Comparison of ENCODE assay signal across 8 cellular contexts in the genomic region with DNA sequence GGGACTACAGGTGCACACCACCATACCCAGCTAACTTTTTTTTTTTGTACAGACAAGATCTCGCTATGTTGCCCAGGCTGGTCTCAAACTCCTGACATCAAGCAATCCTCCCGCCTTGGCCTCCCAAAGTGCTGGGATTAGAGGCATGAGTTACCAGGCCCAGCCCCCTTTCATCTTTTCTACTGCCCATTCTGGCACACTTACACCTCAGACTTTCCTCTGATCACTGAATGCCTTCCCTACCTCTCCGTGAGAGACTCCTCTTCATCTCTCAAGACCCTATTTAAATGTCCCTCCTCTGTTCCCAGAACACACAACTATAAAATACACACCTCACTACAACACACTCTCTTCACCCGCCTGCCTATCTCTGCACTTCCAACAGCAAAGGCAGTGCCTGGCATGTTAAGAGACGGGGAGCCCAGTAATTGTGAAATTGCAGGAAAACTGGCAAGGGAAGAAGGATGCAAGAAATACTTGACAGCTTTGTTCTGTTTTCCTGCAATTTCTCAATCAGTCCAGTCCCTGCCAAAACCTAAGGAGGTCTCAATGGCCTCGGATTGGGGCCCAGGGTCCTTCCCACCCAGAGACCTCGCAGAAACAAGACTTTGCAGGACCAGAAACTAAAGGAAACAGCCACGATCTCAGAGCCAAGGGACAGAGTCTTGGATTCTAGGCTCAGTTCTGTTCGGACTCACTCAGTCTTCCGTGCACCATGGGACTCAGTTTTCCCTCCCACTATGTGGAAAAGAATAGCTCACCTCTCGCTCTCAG. TPM values are rescaled to one million over a fixed set of nuclear protein-coding genes. Genes with fewer than 3 reads are reported as not detected.
DNase-seq lines count a peak whose midpoint lies in the region; ATAC-seq, FAIRE-seq and TF ChIP-seq lines count a peak whose summit lies in the region.

No MANE protein-coding gene starts in this region.

- H3K36me3 ChIP-seq in Panc1 (ENCODE audit: control insufficient read depth, insufficient read depth, low read length) (no peaks in the 10 kb centered on the region; the same call in 1 of the 2 replicates), endothelial cell of umbilical vein (ENCODE audit: control insufficient read depth in 2 of 2, extremely low read depth in 1 of 2, insufficient read depth in 2 of 2, low read length in 2 of 2) (peaks cover 0 to 20% of the 10 kb centered on the region in 2 experiments), parathyroid adenoma (ENCODE audit: control insufficient read depth, insufficient read depth, low read length) (no peaks in the 10 kb centered on the region)

- CTCF ChIA-PET in Panc1 (lab: Charles Lee), result interaction anchor here (0.8 to 1.2 kb wide), 2 partner anchors 33 to 42 kb away, joined by 3 to 7 read pairs; a partner anchor contains a TSS
- CTCF ChIA-PET in endothelial cell of umbilical vein (lab: Charles Lee), result interaction anchor here (0.6 to 2.8 kb wide), 9 partner anchors 8 to 551 kb away, joined by 3 to 46 read pairs (median 3); a partner anchor contains a TSS

- no peaks in the 10 kb centered on the region for H3K9me3 ChIP-seq in Panc1 (ENCODE audit: control insufficient read depth, insufficient read depth, low read depth, low read length)
- no peaks in the 10 kb centered on the region for H3K9me3 ChIP-seq in endothelial cell of umbilical vein (replicated peaks; ENCODE audit: control insufficient read depth, insufficient read depth, low read length)
- H3K9me3 ChIP-seq in parathyroid adenoma (ENCODE audit: control insufficient read depth, low read length), result no peaks in the 10 kb centered on the region

- H3K27me3 ChIP-seq in Panc1 (ENCODE audit: control insufficient read depth, insufficient read depth, low read length) (no peaks in the 10 kb centered on the region), endothelial cell of umbilical vein (ENCODE audit: control insufficient read depth in 2 of 2, insufficient read depth in 2 of 2, low read length in 2 of 2) (no peaks in the 10 kb centered on the region), parathyroid adenoma (ENCODE audit: control insufficient read depth, insufficient read depth, low read length) (no peaks in the 10 kb centered on the region)

- POLR2A ChIA-PET in Panc1 (lab: Charles Lee) (no interaction called here), endothelial cell of umbilical vein (lab: Charles Lee) (interaction anchor here (1.3 kb wide), 1 partner anchor 33 kb away, joined by 4 read pairs; a partner anchor contains a TSS)

- H3K4me2 ChIP-seq in endothelial cell of umbilical vein (ENCODE audit: insufficient read depth, low read length) (peak overlapping the region; percentile 91), parathyroid adenoma (ENCODE audit: low read length) (peak overlapping the region; percentile 94)

- TF ChIP-seq CTCF in Panc1 (IDR thresholded peaks at IDR 0.05), result no peak
- no peak for TF ChIP-seq CTCF in endothelial cell of umbilical vein (IDR thresholded peaks at IDR 0.05; ENCODE audit: extremely low read depth in 1 of 2, insufficient read depth in 1 of 2, low read depth in 1 of 2, low read length in 2 of 2)
- no peak for TF ChIP-seq CTCF in parathyroid adenoma (IDR thresholded peaks at IDR 0.05)
- TF ChIP-seq CTCF in GM20000 (IDR thresholded peaks at IDR 0.05; ENCODE audit: extremely low read depth, missing control alignments), result no peak

- intact Hi-C loops in Panc1 (cut with micrococcal nuclease; ENCODE audit: unreplicated experiment), result no loop called here
- intact Hi-C loops in endothelial cell of umbilical vein (cut with micrococcal nuclease), result loop anchor here (5.0 to 10.0 kb wide), 2 partner anchors 439 to 556 kb away; a partner anchor contains a TSS

- in situ Hi-C loops in Panc1 (cut with HindIII; ENCODE audit: low pct_unique_long_range_greater_than_20kb, low sequenced_read_pairs), result no loop called here

- H3K27ac ChIP-seq in Panc1 (ENCODE audit: low read length), result peak overlapping the region; percentile 78
- H3K27ac ChIP-seq in endothelial cell of umbilical vein (ENCODE audit: insufficient read depth, low read depth, low read length), result no peak overlapping the region
- no peak overlapping the region for H3K27ac ChIP-seq in parathyroid adenoma
- H3K27ac ChIP-seq in caudate nucleus (ENCODE audit: low read depth, low read length), result no peak overlapping the region

- H4K20me1 ChIP-seq in endothelial cell of umbilical vein (replicated peaks; ENCODE audit: control insufficient read depth, extremely low read depth, insufficient read depth, low read length), result no peaks in the 10 kb centered on the region

- TF ChIP-seq POLR2A in endothelial cell of umbilical vein (IDR thresholded peaks at IDR 0.05; ENCODE audit: low read depth, low read length), result no peak

- H3K4me3 ChIP-seq in Panc1 (ENCODE audit: low read depth in 2 of 2, low read length in 2 of 2) (peak overlapping the region; percentile 93 to 94), endothelial cell of umbilical vein (replicated peaks in 1 of 3; ENCODE audit: insufficient read depth in 1 of 3, low read depth in 1 of 3, low read length in 3 of 3) (peak overlapping the region; percentile 66 to 81 (median 79)), parathyroid adenoma (ENCODE audit: low read depth, low read length) (peak overlapping the region; percentile 80)

- DNase-seq in COLO829 (ENCODE audit: low spot score) (peak; percentile 37), Panc1 (ENCODE audit: low read depth, low spot score) (no peak), endothelial cell of umbilical vein (ENCODE audit: low read depth, low spot score) (peak; percentile 15), caudate nucleus (lab: John Stamatoyannopoulos, UW) (no peak), HUDEP-2 (lab: John Stamatoyannopoulos, UW; ENCODE audit: unreplicated experiment in 76 of 76) (no peak), GM20000 (ENCODE audit: low spot score) (no peak)

- no peak for ATAC-seq in Panc1
- ATAC-seq in HG02588 (IDR thresholded peaks at IDR 0.05; ENCODE audit: unreplicated experiment), result no peak

- dilution Hi-C loops in endothelial cell of umbilical vein (cut with MboI; ENCODE audit: extremely low pct_ligation_motif_present, low sequenced_read_pairs), result no loop called here

- H3K9ac ChIP-seq in endothelial cell of umbilical vein (replicated peaks; ENCODE audit: extremely low read depth, insufficient read depth, low read length) (peak overlapping the region; percentile 30), parathyroid adenoma (peak overlapping the region; percentile 44)

- peak; percentile 77 for FAIRE-seq in endothelial cell of umbilical vein (lab: Jason Lieb, UNC)

- H3K9me1 ChIP-seq in endothelial cell of umbilical vein (replicated peaks; ENCODE audit: control insufficient read depth, extremely low read depth, insufficient read depth, low read length), result no peaks in the 10 kb centered on the region

- H2AFZ ChIP-seq in endothelial cell of umbilical vein (ENCODE audit: low read depth, low read length) (peak overlapping the region; percentile 60), parathyroid adenoma (peak overlapping the region; percentile 86)

- peaks cover 7% of the 10 kb centered on the region; the same call in 1 of the 2 replicates for H3K4me1 ChIP-seq in Panc1 (ENCODE audit: control insufficient read depth, insufficient read depth, low read length)
- peaks cover 21% of the 10 kb centered on the region for H3K4me1 ChIP-seq in endothelial cell of umbilical vein (ENCODE audit: control insufficient read depth, extremely low read depth, insufficient read depth, low read length)
- peaks cover 12% of the 10 kb centered on the region for H3K4me1 ChIP-seq in parathyroid adenoma

- H3K79me2 ChIP-seq in endothelial cell of umbilical vein (ENCODE audit: control insufficient read depth, insufficient read depth, low read length) (peaks cover 16% of the 10 kb centered on the region), parathyroid adenoma (no peaks in the 10 kb centered on the region)

- BruUV-seq in Panc1 (replicated peaks; lab: Mats Ljungman, UMichigan), result TSS peak; percentile 85
- TSS peak; percentile 29 for BruUV-seq in endothelial cell of umbilical vein (replicated peaks; lab: Mats Ljungman, UMichigan)

RNA-seq across cellular contexts. Expression of a gene that starts 0.9 kb away (rescaled TPM):
- total RNA-seq in Panc1 (2021; ENCODE audit: unreplicated experiment), result 54.5 TPM
- 61.1 TPM for polyA plus RNA-seq in Panc1 (2012; ENCODE audit: insufficient read length)
- 23.8 and 30.1 TPM in 2 replicates for total RNA-seq in endothelial cell of umbilical vein
- 26.0 and 30.7 TPM in 2 replicates for polyA plus RNA-seq in endothelial cell of umbilical vein
- 21.7 and 21.9 TPM in 2 replicates for polyA plus RNA-seq in endothelial cell of umbilical vein (2011; cell fraction: cytosol; rRNA removed)
- 25.2 and 25.4 TPM in 2 replicates for polyA plus RNA-seq in endothelial cell of umbilical vein (2011; cell fraction: nucleus; rRNA removed)
- 18.6 and 21.5 TPM in 2 replicates for polyA plus RNA-seq in endothelial cell of umbilical vein (2012)
- 11.2 and 14.4 TPM in 2 replicates for polyA minus RNA-seq in endothelial cell of umbilical vein
- polyA minus RNA-seq in endothelial cell of umbilical vein (2011; cell fraction: cytosol; rRNA and poly(A)+ RNA removed), result 24.6 TPM
- 3.4 and 4.9 TPM in 2 replicates for polyA minus RNA-seq in endothelial cell of umbilical vein (2011; cell fraction: nucleus; rRNA and poly(A)+ RNA removed)

RNA-seq across cellular contexts. Expression of a gene that starts 1.3 kb away (rescaled TPM):
- total RNA-seq in Panc1 (2021; ENCODE audit: unreplicated experiment) (16.1 TPM), endothelial cell of umbilical vein (10.0 and 11.0 TPM in 2 replicates)
- polyA plus RNA-seq in Panc1 (2012; ENCODE audit: insufficient read length), result 35.2 TPM
- polyA plus RNA-seq in endothelial cell of umbilical vein, result 13.3 and 13.8 TPM in 2 replicates
- polyA plus RNA-seq in endothelial cell of umbilical vein (2011; cell fraction: cytosol; rRNA removed), result 8.7 and 11.1 TPM in 2 replicates
- polyA plus RNA-seq in endothelial cell of umbilical vein (2011; cell fraction: nucleus; rRNA removed), result 39.9 and 46.2 TPM in 2 replicates
- polyA plus RNA-seq in endothelial cell of umbilical vein (2012), result 10.4 and 16.4 TPM in 2 replicates
- polyA minus RNA-seq in endothelial cell of umbilical vein, result 6.8 TPM in 2 replicates
- polyA minus RNA-seq in endothelial cell of umbilical vein (2011; cell fraction: cytosol; rRNA and poly(A)+ RNA removed), result 7.9 TPM
- 5.1 and 7.6 TPM in 2 replicates for polyA minus RNA-seq in endothelial cell of umbilical vein (2011; cell fraction: nucleus; rRNA and poly(A)+ RNA removed)

RNA-seq across cellular contexts. Expression of a gene that starts 14.3 kb away (rescaled TPM):
- not detected for total RNA-seq in Panc1 (2021; ENCODE audit: unreplicated experiment)
- not detected for polyA plus RNA-seq in Panc1 (2012; ENCODE audit: insufficient read length)
- 0.15 TPM in 1 of 2 replicates, not detected in the other for total RNA-seq in endothelial cell of umbilical vein
- 0.04 TPM in 1 of 2 replicates, not detected in the other for polyA plus RNA-seq in endothelial cell of umbilical vein
- polyA plus RNA-seq in endothelial cell of umbilical vein (2011; cell fraction: cytosol; rRNA removed), result 0.03 TPM in 1 of 2 replicates, not detected in the other
- polyA plus RNA-seq in endothelial cell of umbilical vein (2011; cell fraction: nucleus; rRNA removed), result 0.07 and 0.10 TPM in 2 replicates
- polyA plus RNA-seq in endothelial cell of umbilical vein (2012), result 0.09 TPM in 1 of 2 replicates, not detected in the other
- not detected in 2 replicates for polyA minus RNA-seq in endothelial cell of umbilical vein
- polyA minus RNA-seq in endothelial cell of umbilical vein (2011; cell fraction: cytosol; rRNA and poly(A)+ RNA removed), result not detected
- polyA minus RNA-seq in endothelial cell of umbilical vein (2011; cell fraction: nucleus; rRNA and poly(A)+ RNA removed), result not detected in 2 replicates

RNA-seq across cellular contexts. Expression of a gene that starts 26.4 kb away (rescaled TPM):
- total RNA-seq in Panc1 (2021; ENCODE audit: unreplicated experiment) (58.0 TPM), endothelial cell of umbilical vein (42.7 and 46.5 TPM in 2 replicates)
- 108 TPM for polyA plus RNA-seq in Panc1 (2012; ENCODE audit: insufficient read length)
- polyA plus RNA-seq in endothelial cell of umbilical vein, result 63.1 and 75.4 TPM in 2 replicates
- 36.6 and 47.2 TPM in 2 replicates for polyA plus RNA-seq in endothelial cell of umbilical vein (2011; cell fraction: cytosol; rRNA removed)
- polyA plus RNA-seq in endothelial cell of umbilical vein (2011; cell fraction: nucleus; rRNA removed), result 168 and 200 TPM in 2 replicates
- polyA plus RNA-seq in endothelial cell of umbilical vein (2012), result 33.7 and 41.7 TPM in 2 replicates
- polyA minus RNA-seq in endothelial cell of umbilical vein, result 27.4 and 28.6 TPM in 2 replicates
- polyA minus RNA-seq in endothelial cell of umbilical vein (2011; cell fraction: cytosol; rRNA and poly(A)+ RNA removed), result 8.5 TPM
- polyA minus RNA-seq in endothelial cell of umbilical vein (2011; cell fraction: nucleus; rRNA and poly(A)+ RNA removed), result 12.5 and 18.1 TPM in 2 replicates

RNA-seq across cellular contexts. Expression of a gene that starts 33.0 kb away (rescaled TPM):
- total RNA-seq in Panc1 (2021; ENCODE audit: unreplicated experiment) (40.7 TPM), endothelial cell of umbilical vein (15.8 and 20.5 TPM in 2 replicates)
- polyA plus RNA-seq in Panc1 (2012; ENCODE audit: insufficient read length), result 49.9 TPM
- polyA plus RNA-seq in endothelial cell of umbilical vein, result 50.3 and 54.3 TPM in 2 replicates
- polyA plus RNA-seq in endothelial cell of umbilical vein (2011; cell fraction: cytosol; rRNA removed), result 27.3 and 28.0 TPM in 2 replicates
- 17.2 TPM in 2 replicates for polyA plus RNA-seq in endothelial cell of umbilical vein (2011; cell fraction: nucleus; rRNA removed)
- polyA plus RNA-seq in endothelial cell of umbilical vein (2012), result 25.0 and 34.4 TPM in 2 replicates
- 33.9 and 36.6 TPM in 2 replicates for polyA minus RNA-seq in endothelial cell of umbilical vein
- 31.9 TPM for polyA minus RNA-seq in endothelial cell of umbilical vein (2011; cell fraction: cytosol; rRNA and poly(A)+ RNA removed)
- polyA minus RNA-seq in endothelial cell of umbilical vein (2011; cell fraction: nucleus; rRNA and poly(A)+ RNA removed), result 5.6 and 8.2 TPM in 2 replicates

Comparison
In these comparisons a context has a peak if more than half of its experiments do, and no peak if none do; other contexts are left out.
1. DNase-seq: peak in COLO829 (single experiment) and endothelial cell of umbilical vein (single experiment); none in Panc1 (single experiment), caudate nucleus (0 of 61), HUDEP-2 (0 of 76) and GM20000 (single experiment).
2. Peak in every context shown above with its lines, with median percentiles within 50 percentile points of each other: H3K4me3 ChIP-seq.